Comparison of ENCODE assay signal across 1 cellular context in genomic region chr15:63556246-63556645, GRCh38.
TF ChIP-seq lines count a peak whose summit lies in the region.

No MANE protein-coding gene starts in this region.

TF ChIP-seq in GM23338, 12 proteins besides CTCF, POLR2A, EP300 and RAD21 (continued from another document):
- TF ChIP-seq ZNF462 (CRISPR knock-in tag; IDR thresholded peaks at IDR 0.05) (no peak), ZNF114 (CRISPR knock-in tag; IDR thresholded peaks at IDR 0.05) (no peak), ETS1 (IDR thresholded peaks at IDR 0.05) (no peak), EZH2 (IDR thresholded peaks at IDR 0.05; ENCODE audit: low read depth, unreplicated experiment) (no peak), STAT1 (IDR thresholded peaks at IDR 0.05; ENCODE audit: unreplicated experiment) (no peak), CREB1 (CRISPR knock-in tag; IDR thresholded peaks at IDR 0.05; ENCODE audit: low read depth) (no peak), POLR2AphosphoS5 (IDR thresholded peaks at IDR 0.05; ENCODE audit: low read depth) (no peak), ZNF331 (CRISPR knock-in tag; IDR thresholded peaks at IDR 0.05; ENCODE audit: low read depth) (no peak), REST (IDR thresholded peaks at IDR 0.05; ENCODE audit: unreplicated experiment) (no peak), JUNB (IDR thresholded peaks at IDR 0.05; ENCODE audit: unreplicated experiment) (no peak)
TF ChIP-seq in GM23338: peak in this region for 0.
